Comparison of ENCODE assay signal across 30 cellular contexts in genomic region chr7:114369294-114369693, GRCh38. TPM values are rescaled to one million over a fixed set of nuclear protein-coding genes. Genes with fewer than 3 reads are reported as not detected.
"Had no signal": no experiment of that assay in that cellular context is flagged by ENCODE, and none has a peak within 500 bp of the region (broad histone marks: within the 10 kb centered on the region; RNA-seq: fewer than 3 reads in every experiment).

No MANE protein-coding gene starts in this region.

- H3K9me2 ChIP-seq: SK-N-SH had no signal

- H3K9ac ChIP-seq: SK-N-SH had no signal

- H3K4me1 ChIP-seq: Peyer's patch, SJSA1 had no signal

- H3K4me3 ChIP-seq: Peyer's patch, SJSA1 had no signal

- H3K9me3 ChIP-seq: Peyer's patch, SJSA1, SK-N-SH had no signal

- H3K36me3 ChIP-seq: Peyer's patch, SJSA1 had no signal

- DNase-seq: Kasumi-1, KG1, MM.1S, MV-4-11, NCI-H1092, NCI-H1105, NCI-H1417 treated with DMSO at 0.1 percent for 48 hours, NCI-H1436 treated with DMSO at 0.1 percent for 48 hours, NCI-H1694 treated with DMSO at 0.1 percent for 48 hours, NCI-H187 treated with DMSO at 0.1 percent for 48 hours, NCI-H2029, NCI-H2081, NCI-H2107, NCI-H2171, NCI-H226, NCI-H446 treated with DMSO at 0.1 percent for 48 hours, NCI-H510A, NCI-H524, NCI-H526, NCI-H774, Peyer's patch, Right ventricle myocardium superior, RPMI8226, SHP77 treated with DMSO at 0.1 percent for 48 hours, SK-N-SH, SW 1271, T-helper 1 cell had no signal

- H3K27me3 ChIP-seq: Peyer's patch, SJSA1 had no signal

- H3K4me2 ChIP-seq: SK-N-SH had no signal

- H3K27ac ChIP-seq: Peyer's patch, SJSA1 had no signal

RNA-seq across cellular contexts. Expression of gene FOXP2, which starts 45.3 kb away (rescaled TPM):
- total RNA-seq: MCF 10A, OCI-LY7, SJSA1 had no signal
- polyA plus RNA-seq: SK-N-SH had no signal
